Comparison of ENCODE assay signal across 8 cellular contexts in the genomic region with DNA sequence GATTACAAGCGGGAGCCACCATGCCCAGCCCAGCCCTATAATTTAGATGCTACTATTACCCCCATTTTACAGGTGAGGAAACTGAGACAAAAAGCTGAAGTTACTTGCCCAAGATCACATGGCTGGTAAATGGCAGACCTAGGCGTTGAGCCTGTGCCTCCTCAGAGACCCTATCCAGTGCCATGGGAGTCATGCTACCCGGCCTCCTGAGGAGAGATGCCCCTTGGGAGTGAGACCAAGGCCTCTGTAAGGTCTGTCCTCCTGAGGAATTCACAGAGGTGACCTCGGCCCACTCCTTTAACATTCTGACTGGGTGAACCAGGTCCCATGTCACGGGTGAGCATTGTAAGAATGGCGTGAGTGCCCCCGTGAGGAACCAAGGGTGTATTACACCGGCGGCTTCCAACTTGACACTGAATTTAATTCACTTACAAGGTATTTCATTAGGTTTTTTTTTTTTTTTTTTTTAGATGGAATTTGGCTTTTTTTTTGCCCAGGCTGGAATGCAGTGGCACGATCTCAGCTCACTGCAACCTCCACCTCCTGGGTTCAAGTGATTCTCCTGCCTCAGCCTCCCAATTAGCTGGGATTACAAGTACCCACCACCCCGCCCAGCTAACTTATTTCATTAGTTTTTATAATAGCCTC.
DNase-seq lines count a peak whose midpoint lies in the region; ATAC-seq lines count a peak whose summit lies in the region.

No MANE protein-coding gene starts in this region.

- ATAC-seq in left colon (peak; percentile 88), GM19324 (IDR thresholded peaks at IDR 0.05; ENCODE audit: low FRiP score, unreplicated experiment) (no peak)

- intact Hi-C loops in left colon (cut with DNase I, micrococcal nuclease), result loop anchor here in 1 of 2 donors (5.0 kb wide), 1 partner anchor 250 kb away; no protein-coding TSS in a partner anchor

- DNase-seq in NCI-H82 (lab: John Stamatoyannopoulos, UW) (peak; percentile 78), NCI-H82 treated with DMSO at 0.1 percent for 48 hours (lab: John Stamatoyannopoulos, UW; ENCODE audit: unreplicated experiment) (no peak), NCI-H1694 treated with DMSO at 0.1 percent for 48 hours (lab: John Stamatoyannopoulos, UW) (peak; percentile 43), left colon (peak; percentile 45 to 64)
- DNase-seq in activated CD4-positive, CD25-positive, alpha-beta regulatory T cell treated with anti-CD3 and anti-CD28 coated beads, Interleukin-2, amount 50 U/mL, for 16 hours (ENCODE audit: low read depth, low spot score), result peak; percentile 44
- peak; percentile 48 for DNase-seq in central memory CD4-positive, alpha-beta T cell
- DNase-seq in stimulated activated CD4-positive, alpha-beta T cell treated with anti-CD3 and anti-CD28 coated beads, Interleukin-2, amount 100 ng/mL, for 48 hours, result peak; percentile 63 to 72
